ENCODE assay signal across 10 cellular contexts in genomic region chr14:82642425-82642824, GRCh38.
DNase-seq lines count a peak whose midpoint lies in the region; ATAC-seq and TF ChIP-seq lines count a peak whose summit lies in the region.
"Had no signal": no experiment of that assay in that cellular context is flagged by ENCODE, and none has a peak within 500 bp of the region (broad histone marks: within the 10 kb centered on the region; RNA-seq: fewer than 3 reads in every experiment).

No MANE protein-coding gene starts in this region.

- no peaks in the 10 kb centered on the region for H3K4me1 Mint-ChIP-seq in activated T-cell treated with anti-CD3 and anti-CD28 coated beads, Interleukin-2, amount 50 U/mL, for 72 hours (ENCODE audit: low read depth)
- H3K4me1 Mint-ChIP-seq: stimulated activated naive B cell treated with anti-CD40 and anti-IgM and Interleukin-4, amounts not matched to agents 10 μg/mL and 1 μg/mL and 100 μg/mL, for 72 hours had no signal

- H3K27ac ChIP-seq in WERI-Rb-1, result no peak overlapping the region
- H3K27ac ChIP-seq: neutrophil had no signal

- ATAC-seq in activated T-cell treated with anti-CD3 and anti-CD28 coated beads, Interleukin-2, amount 50 U/mL, for 72 hours (replicated peaks in 1 of 2), result peak in 1 of 2 donors; percentile 58
- peak; percentile 45 for ATAC-seq in esophagus mucosa

- H3K9me3 ChIP-seq in WERI-Rb-1 (ENCODE audit: severe bottlenecking), result no peaks in the 10 kb centered on the region
- H3K9me3 ChIP-seq: neutrophil had no signal

- TF ChIP-seq CTCF in retinal pigment epithelial cell (conservative IDR thresholded peaks at IDR 0.05; ENCODE audit: low read depth, low read length), result no peak
- no peak for TF ChIP-seq CTCF in WERI-Rb-1 (IDR thresholded peaks at IDR 0.05; ENCODE audit: low read depth, low read length)

- no peak overlapping the region for H3K27ac Mint-ChIP-seq in activated T-cell treated with anti-CD3 and anti-CD28 coated beads, Interleukin-2, amount 50 U/mL, for 72 hours
- H3K27ac Mint-ChIP-seq: stimulated activated naive B cell treated with anti-CD40 and anti-IgM and Interleukin-4, amounts not matched to agents 10 μg/mL and 1 μg/mL and 100 μg/mL, for 72 hours had no signal

- H3K9me3 Mint-ChIP-seq in activated T-cell treated with anti-CD3 and anti-CD28 coated beads, Interleukin-2, amount 50 U/mL, for 72 hours, result peaks cover 2 to 5% of the 10 kb centered on the region in 2 donors
- H3K9me3 Mint-ChIP-seq: stimulated activated naive B cell treated with anti-CD40 and anti-IgM and Interleukin-4, amounts not matched to agents 10 μg/mL and 1 μg/mL and 100 μg/mL, for 72 hours had no signal

- H3K4me3 Mint-ChIP-seq in activated T-cell treated with anti-CD3 and anti-CD28 coated beads, Interleukin-2, amount 50 U/mL, for 72 hours, result peak overlapping the region in 1 of 2 donors; percentile 57

- no peaks in the 10 kb centered on the region for H3K36me3 Mint-ChIP-seq in activated T-cell treated with anti-CD3 and anti-CD28 coated beads, Interleukin-2, amount 50 U/mL, for 72 hours (ENCODE audit: insufficient read depth in 2 of 2)
- H3K36me3 Mint-ChIP-seq: stimulated activated naive B cell treated with anti-CD40 and anti-IgM and Interleukin-4, amounts not matched to agents 10 μg/mL and 1 μg/mL and 100 μg/mL, for 72 hours had no signal

- no peaks in the 10 kb centered on the region for H3K27me3 ChIP-seq in WERI-Rb-1 (ENCODE audit: insufficient read depth, low read depth, severe bottlenecking)
- H3K27me3 ChIP-seq: neutrophil had no signal

- H3K36me3 ChIP-seq in WERI-Rb-1, result no peaks in the 10 kb centered on the region
- H3K36me3 ChIP-seq: neutrophil had no signal

- H3K4me3 ChIP-seq in retinal pigment epithelial cell (ENCODE audit: low read length), result peak overlapping the region; percentile 19
- H3K4me3 ChIP-seq in WERI-Rb-1 (ENCODE audit: low read depth, low read length), result no peak overlapping the region

- H3K27me3 Mint-ChIP-seq in activated T-cell treated with anti-CD3 and anti-CD28 coated beads, Interleukin-2, amount 50 U/mL, for 72 hours (ENCODE audit: low read depth), result no peaks in the 10 kb centered on the region
- H3K27me3 Mint-ChIP-seq: stimulated activated naive B cell treated with anti-CD40 and anti-IgM and Interleukin-4, amounts not matched to agents 10 μg/mL and 1 μg/mL and 100 μg/mL, for 72 hours had no signal

- DNase-seq in activated T-cell treated with anti-CD3 and anti-CD28 coated beads, Interleukin-2, amount 50 U/mL, for 72 hours, result peak; percentile 6 to 19
- no peak for DNase-seq in activated T-cell treated with anti-CD3 and anti-CD28 coated beads, Interleukin-2, amount 50 U/mL, for 1 hour
- peak; percentile 63 for DNase-seq in NCI-H345 (lab: John Stamatoyannopoulos, UW)
- DNase-seq in retinal pigment epithelial cell (ENCODE audit: low read depth), result no peak
- no peak for DNase-seq in NCI-H1105 (lab: John Stamatoyannopoulos, UW)
- DNase-seq in WERI-Rb-1, result no peak
- no peak for DNase-seq in DMS 273 treated with DMSO at 0.1 percent for 48 hours (lab: John Stamatoyannopoulos, UW)
- DNase-seq: stimulated activated naive B cell treated with anti-CD40 and anti-IgM and Interleukin-4, amounts not matched to agents 10 μg/mL and 1 μg/mL and 100 μg/mL, for 72 hours had no signal

Comparison
In these comparisons a context has a peak if more than half of its experiments do, and no peak if none do; other contexts are left out.
1. DNase-seq: peak in activated T-cell treated with anti-CD3 and anti-CD28 coated beads, Interleukin-2, amount 50 U/mL, for 72 hours (2 of 2) and NCI-H345 (single experiment); none in activated T-cell treated with anti-CD3 and anti-CD28 coated beads, Interleukin-2, amount 50 U/mL, for 1 hour (single experiment), retinal pigment epithelial cell (single experiment), NCI-H1105 (single experiment), WERI-Rb-1 (single experiment) and DMS 273 treated with DMSO at 0.1 percent for 48 hours (single experiment).